ENCODE assay signal across 1 cellular context in the genomic region with DNA sequence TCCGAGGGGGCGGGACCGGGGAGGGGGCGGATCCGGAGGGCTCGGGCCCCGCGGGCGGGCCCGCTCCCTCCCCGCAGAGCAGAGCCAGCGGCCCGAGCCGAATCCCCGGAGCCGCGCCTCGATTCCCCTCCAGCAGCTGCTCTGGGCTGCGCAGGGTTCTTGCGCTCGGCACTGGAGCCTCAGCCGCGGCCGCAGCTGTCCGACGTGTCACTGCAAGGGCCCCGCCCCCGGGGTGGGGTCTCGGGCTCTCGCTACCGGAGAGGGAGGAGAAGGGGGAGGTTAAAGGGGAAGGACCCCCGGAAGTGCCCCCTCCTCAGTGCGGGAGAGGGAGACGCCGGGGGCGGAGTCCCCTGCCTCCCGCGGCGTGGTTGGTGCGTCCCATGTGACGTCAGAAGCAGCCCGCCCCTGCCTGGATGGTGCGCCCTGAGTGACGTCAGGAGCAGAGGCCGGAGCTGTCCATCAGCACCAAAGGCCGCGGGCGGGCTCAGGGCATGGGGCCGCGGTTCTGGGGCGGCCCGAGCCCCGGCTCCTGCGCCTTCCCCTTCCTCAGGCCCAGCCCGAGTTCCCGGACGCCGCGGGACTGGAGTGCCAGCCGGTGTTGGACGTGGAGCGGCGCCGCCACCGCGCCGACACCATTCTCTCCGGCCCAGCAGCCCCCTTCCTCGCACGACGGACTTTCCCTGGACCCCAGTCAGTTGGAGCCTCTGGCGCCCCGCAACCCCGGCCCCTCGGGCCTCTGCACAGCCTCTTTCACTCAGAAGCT.
TF ChIP-seq lines count a peak whose summit lies in the region.

A gene with protein sequence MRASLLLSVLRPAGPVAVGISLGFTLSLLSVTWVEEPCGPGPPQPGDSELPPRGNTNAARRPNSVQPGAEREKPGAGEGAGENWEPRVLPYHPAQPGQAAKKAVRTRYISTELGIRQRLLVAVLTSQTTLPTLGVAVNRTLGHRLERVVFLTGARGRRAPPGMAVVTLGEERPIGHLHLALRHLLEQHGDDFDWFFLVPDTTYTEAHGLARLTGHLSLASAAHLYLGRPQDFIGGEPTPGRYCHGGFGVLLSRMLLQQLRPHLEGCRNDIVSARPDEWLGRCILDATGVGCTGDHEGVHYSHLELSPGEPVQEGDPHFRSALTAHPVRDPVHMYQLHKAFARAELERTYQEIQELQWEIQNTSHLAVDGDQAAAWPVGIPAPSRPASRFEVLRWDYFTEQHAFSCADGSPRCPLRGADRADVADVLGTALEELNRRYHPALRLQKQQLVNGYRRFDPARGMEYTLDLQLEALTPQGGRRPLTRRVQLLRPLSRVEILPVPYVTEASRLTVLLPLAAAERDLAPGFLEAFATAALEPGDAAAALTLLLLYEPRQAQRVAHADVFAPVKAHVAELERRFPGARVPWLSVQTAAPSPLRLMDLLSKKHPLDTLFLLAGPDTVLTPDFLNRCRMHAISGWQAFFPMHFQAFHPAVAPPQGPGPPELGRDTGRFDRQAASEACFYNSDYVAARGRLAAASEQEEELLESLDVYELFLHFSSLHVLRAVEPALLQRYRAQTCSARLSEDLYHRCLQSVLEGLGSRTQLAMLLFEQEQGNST (minus strand): TSS at position 214 of the 763 bp plus-strand sequence. CDS start 271 bp downstream, outside the sequence.
A gene with protein sequence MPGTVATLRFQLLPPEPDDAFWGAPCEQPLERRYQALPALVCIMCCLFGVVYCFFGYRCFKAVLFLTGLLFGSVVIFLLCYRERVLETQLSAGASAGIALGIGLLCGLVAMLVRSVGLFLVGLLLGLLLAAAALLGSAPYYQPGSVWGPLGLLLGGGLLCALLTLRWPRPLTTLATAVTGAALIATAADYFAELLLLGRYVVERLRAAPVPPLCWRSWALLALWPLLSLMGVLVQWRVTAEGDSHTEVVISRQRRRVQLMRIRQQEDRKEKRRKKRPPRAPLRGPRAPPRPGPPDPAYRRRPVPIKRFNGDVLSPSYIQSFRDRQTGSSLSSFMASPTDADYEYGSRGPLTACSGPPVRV (plus strand): TSS at position 433 of the 763 bp plus-strand sequence. CDS start 700 bp downstream, outside the sequence.

TF ChIP-seq in K562, 482 proteins besides CTCF, POLR2A, EP300 and RAD21 (continued from another document and continues in another):
- TF ChIP-seq, protein P1, sequence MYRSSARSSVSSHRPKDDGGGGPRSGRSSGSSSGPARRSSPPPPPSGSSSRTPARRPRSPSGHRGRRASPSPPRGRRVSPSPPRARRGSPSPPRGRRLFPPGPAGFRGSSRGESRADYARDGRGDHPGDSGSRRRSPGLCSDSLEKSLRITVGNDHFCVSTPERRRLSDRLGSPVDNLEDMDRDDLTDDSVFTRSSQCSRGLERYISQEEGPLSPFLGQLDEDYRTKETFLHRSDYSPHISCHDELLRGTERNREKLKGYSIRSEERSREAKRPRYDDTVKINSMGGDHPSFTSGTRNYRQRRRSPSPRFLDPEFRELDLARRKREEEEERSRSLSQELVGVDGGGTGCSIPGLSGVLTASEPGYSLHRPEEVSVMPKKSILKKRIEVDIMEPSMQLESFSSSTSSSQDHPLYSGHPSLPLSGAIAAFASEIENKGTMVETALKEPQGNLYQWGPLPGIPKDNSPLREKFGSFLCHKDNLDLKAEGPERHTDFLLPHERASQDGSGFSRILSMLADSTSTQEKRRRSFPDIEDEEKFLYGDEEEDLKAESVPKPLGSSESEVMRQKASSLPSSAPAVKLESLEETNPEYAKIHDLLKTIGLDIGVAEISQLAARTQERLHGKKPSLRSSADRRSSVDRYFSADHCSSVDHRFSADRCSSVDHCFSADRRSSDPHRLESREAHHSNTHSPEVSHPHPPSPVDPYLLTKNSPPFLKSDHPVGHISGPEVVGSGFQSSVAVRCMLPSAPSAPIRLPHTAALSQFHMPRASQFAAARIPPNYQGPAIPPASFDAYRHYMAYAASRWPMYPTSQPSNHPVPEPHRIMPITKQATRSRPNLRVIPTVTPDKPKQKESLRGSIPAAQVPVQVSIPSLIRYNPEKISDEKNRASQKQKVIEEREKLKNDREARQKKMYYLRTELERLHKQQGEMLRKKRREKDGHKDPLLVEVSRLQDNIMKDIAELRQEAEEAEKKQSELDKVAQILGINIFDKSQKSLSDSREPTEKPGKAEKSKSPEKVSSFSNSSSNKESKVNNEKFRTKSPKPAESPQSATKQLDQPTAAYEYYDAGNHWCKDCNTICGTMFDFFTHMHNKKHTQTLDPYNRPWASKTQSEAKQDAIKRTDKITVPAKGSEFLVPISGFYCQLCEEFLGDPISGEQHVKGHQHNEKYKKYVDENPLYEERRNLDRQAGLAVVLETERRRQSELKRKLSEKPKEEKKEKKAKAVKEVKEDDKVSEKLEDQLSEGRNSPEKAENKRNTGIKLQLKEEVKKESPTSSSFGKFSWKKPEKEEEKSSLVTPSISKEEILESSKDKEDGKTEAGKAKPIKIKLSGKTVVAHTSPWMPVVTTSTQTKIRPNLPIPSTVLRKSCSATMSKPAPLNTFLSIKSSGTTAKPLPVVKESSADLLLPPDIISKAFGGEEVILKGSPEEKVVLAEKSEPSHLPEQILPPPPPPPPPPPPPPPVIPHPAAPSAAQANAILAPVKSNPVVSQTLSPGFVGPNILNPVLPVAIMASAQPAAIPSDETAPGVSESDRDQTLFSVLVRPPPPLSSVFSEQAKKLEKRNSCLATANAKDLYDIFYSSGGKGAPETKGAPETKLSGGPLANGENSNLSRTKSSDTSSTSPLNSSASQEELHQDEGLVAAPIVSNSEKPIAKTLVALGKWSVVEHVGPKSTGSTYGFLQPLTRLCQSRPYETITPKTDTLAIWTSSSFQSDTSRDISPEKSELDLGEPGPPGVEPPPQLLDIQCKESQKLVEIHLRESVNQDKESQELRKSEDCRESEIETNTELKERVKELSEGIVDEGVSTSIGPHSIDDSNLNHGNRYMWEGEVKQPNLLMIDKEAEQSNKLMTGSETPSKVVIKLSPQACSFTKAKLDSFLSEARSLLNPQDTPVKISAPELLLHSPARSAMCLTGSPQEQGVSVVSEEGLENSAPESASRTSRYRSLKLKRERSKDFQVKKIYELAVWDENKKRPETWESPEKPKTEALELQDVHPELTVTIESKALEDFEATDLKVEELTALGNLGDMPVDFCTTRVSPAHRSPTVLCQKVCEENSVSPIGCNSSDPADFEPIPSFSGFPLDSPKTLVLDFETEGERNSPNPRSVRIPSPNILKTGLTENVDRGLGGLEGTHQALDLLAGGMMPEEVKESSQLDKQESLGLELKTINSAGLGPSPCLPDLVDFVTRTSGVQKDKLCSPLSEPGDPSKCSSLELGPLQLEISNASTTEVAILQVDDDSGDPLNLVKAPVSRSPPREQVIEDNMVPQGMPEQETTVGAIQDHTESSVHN (IDR thresholded peaks at IDR 0.05; ENCODE audit: borderline replicate concordance in 1 of 2, low read depth in 1 of 2) = no peak
- TF ChIP-seq HDAC2 (IDR thresholded peaks at IDR 0.05) = no peak
- TF ChIP-seq, protein P2, sequence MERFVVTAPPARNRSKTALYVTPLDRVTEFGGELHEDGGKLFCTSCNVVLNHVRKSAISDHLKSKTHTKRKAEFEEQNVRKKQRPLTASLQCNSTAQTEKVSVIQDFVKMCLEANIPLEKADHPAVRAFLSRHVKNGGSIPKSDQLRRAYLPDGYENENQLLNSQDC (CRISPR knock-in tag; IDR thresholded peaks at IDR 0.05) = no peak
- no peak for TF ChIP-seq NFIC (IDR thresholded peaks at IDR 0.05)
- peak; percentile 66; the same call in 1 of the 2 replicates for TF ChIP-seq TOE1 (IDR thresholded peaks at IDR 0.05; ENCODE audit: borderline replicate concordance)
- TF ChIP-seq TOE1 (CRISPR knock-in tag; IDR thresholded peaks at IDR 0.05; ENCODE audit: borderline replicate concordance, low read depth) = no peak
- TF ChIP-seq ESRRA (IDR thresholded peaks at IDR 0.05; ENCODE audit: borderline replicate concordance, low read depth) = 0 out of 2 replicates have a peak, but pooled peaks have one; percentile 13
- TF ChIP-seq SIRT6 (IDR thresholded peaks at IDR 0.05; ENCODE audit: low read depth, low read length) = no peak
- TF ChIP-seq GTF2A2 (tag; IDR thresholded peaks at IDR 0.05) = no peak
- no peak for TF ChIP-seq RFX5 (IDR thresholded peaks at IDR 0.05; ENCODE audit: low read depth, low read length)
- TF ChIP-seq, protein P3, sequence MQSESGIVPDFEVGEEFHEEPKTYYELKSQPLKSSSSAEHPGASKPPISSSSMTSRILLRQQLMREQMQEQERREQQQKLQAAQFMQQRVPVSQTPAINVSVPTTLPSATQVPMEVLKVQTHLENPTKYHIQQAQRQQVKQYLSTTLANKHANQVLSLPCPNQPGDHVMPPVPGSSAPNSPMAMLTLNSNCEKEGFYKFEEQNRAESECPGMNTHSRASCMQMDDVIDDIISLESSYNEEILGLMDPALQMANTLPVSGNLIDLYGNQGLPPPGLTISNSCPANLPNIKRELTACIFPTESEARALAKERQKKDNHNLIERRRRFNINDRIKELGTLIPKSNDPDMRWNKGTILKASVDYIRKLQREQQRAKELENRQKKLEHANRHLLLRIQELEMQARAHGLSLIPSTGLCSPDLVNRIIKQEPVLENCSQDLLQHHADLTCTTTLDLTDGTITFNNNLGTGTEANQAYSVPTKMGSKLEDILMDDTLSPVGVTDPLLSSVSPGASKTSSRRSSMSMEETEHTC (IDR thresholded peaks at IDR 0.05) = no peak
- no peak for TF ChIP-seq MXI1 (IDR thresholded peaks at IDR 0.05; ENCODE audit: low read depth, low read length)
- TF ChIP-seq, protein P4, sequence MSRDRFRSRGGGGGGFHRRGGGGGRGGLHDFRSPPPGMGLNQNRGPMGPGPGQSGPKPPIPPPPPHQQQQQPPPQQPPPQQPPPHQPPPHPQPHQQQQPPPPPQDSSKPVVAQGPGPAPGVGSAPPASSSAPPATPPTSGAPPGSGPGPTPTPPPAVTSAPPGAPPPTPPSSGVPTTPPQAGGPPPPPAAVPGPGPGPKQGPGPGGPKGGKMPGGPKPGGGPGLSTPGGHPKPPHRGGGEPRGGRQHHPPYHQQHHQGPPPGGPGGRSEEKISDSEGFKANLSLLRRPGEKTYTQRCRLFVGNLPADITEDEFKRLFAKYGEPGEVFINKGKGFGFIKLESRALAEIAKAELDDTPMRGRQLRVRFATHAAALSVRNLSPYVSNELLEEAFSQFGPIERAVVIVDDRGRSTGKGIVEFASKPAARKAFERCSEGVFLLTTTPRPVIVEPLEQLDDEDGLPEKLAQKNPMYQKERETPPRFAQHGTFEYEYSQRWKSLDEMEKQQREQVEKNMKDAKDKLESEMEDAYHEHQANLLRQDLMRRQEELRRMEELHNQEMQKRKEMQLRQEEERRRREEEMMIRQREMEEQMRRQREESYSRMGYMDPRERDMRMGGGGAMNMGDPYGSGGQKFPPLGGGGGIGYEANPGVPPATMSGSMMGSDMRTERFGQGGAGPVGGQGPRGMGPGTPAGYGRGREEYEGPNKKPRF (IDR thresholded peaks at IDR 0.05; ENCODE audit: low read depth, low read length) = no peak
- TF ChIP-seq, protein P5, sequence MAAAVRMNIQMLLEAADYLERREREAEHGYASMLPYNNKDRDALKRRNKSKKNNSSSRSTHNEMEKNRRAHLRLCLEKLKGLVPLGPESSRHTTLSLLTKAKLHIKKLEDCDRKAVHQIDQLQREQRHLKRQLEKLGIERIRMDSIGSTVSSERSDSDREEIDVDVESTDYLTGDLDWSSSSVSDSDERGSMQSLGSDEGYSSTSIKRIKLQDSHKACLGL (CRISPR knock-in tag; IDR thresholded peaks at IDR 0.05; ENCODE audit: borderline replicate concordance, poor library complexity, severe bottlenecking) = no peak
- TF ChIP-seq, protein P6, sequence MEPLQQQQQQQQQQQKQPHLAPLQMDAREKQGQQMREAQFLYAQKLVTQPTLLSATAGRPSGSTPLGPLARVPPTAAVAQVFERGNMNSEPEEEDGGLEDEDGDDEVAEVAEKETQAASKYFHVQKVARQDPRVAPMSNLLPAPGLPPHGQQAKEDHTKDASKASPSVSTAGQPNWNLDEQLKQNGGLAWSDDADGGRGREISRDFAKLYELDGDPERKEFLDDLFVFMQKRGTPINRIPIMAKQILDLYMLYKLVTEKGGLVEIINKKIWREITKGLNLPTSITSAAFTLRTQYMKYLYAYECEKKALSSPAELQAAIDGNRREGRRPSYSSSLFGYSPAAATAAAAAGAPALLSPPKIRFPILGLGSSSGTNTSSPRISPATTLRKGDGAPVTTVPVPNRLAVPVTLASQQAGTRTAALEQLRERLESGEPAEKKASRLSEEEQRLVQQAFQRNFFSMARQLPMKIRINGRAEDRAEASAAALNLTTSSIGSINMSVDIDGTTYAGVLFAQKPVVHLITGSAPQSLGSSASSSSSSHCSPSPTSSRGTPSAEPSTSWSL (CRISPR knock-in tag; IDR thresholded peaks at IDR 0.05; ENCODE audit: borderline replicate concordance) = no peak
- no peak for TF ChIP-seq ZNF165 (CRISPR knock-in tag; IDR thresholded peaks at IDR 0.05; ENCODE audit: borderline replicate concordance)
- TF ChIP-seq ZNF184 (CRISPR knock-in tag; IDR thresholded peaks at IDR 0.05) = no peak
- TF ChIP-seq, protein P7, sequence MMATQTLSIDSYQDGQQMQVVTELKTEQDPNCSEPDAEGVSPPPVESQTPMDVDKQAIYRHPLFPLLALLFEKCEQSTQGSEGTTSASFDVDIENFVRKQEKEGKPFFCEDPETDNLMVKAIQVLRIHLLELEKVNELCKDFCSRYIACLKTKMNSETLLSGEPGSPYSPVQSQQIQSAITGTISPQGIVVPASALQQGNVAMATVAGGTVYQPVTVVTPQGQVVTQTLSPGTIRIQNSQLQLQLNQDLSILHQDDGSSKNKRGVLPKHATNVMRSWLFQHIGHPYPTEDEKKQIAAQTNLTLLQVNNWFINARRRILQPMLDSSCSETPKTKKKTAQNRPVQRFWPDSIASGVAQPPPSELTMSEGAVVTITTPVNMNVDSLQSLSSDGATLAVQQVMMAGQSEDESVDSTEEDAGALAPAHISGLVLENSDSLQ (IDR thresholded peaks at IDR 0.05) = peak; percentile 94
- TF ChIP-seq, protein P8, sequence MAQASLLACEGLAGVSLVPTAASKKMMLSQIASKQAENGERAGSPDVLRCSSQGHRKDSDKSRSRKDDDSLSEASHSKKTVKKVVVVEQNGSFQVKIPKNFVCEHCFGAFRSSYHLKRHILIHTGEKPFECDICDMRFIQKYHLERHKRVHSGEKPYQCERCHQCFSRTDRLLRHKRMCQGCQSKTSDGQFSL (CRISPR knock-in tag; IDR thresholded peaks at IDR 0.05) = no peak
- TF ChIP-seq, protein P8 (tag; IDR thresholded peaks at IDR 0.05) = no peak
- peak; percentile 49; the same call in 1 of the 2 replicates for TF ChIP-seq HCFC1 (IDR thresholded peaks at IDR 0.05; ENCODE audit: low read depth, low read length)
- TF ChIP-seq CEBPG (CRISPR knock-in tag; IDR thresholded peaks at IDR 0.05) = no peak
- TF ChIP-seq CEBPG (tag; conservative IDR thresholded peaks at IDR 0.05 in 1 of 2, IDR thresholded peaks at IDR 0.05 in 1 of 2) = no peak
- no peak for TF ChIP-seq ZNF76 (CRISPR knock-in tag; IDR thresholded peaks at IDR 0.05; ENCODE audit: borderline replicate concordance)
- TF ChIP-seq ZZZ3 (IDR thresholded peaks at IDR 0.05) = no peak
- TF ChIP-seq ZC3H8 (IDR thresholded peaks at IDR 0.05) = no peak
- no peak for TF ChIP-seq ELF2 (CRISPR knock-in tag; IDR thresholded peaks at IDR 0.05)
- TF ChIP-seq ZNF668 (CRISPR knock-in tag; IDR thresholded peaks at IDR 0.05) = no peak
- no peak for TF ChIP-seq MED1 (CRISPR knock-in tag; IDR thresholded peaks at IDR 0.05; ENCODE audit: borderline replicate concordance)
